Comparison of ENCODE assay signal across 8 cellular contexts in genomic region chr20:47785321-47785899, GRCh38. TPM values are rescaled to one million over a fixed set of nuclear protein-coding genes. Genes with fewer than 3 reads are reported as not detected.
DNase-seq lines count a peak whose midpoint lies in the region; ATAC-seq lines count a peak whose summit lies in the region.

SULF2 (minus strand) TSS chr20:47785481; CDS start chr20:47757363, 28,118 bp downstream.

- peak within 1 kb of the TSS; percentile 72 for H3K4me3 Mint-ChIP-seq in activated T-cell treated with anti-CD3 and anti-CD28 coated beads, Interleukin-2, amount 50 U/mL, for 4 hours

- H3K4me3 ChIP-seq in iPS-20b (ENCODE audit: low read length) (peak within 1 kb of the TSS; percentile 91), skeletal muscle tissue (ENCODE audit: low read length in 3 of 3) (peak within 1 kb of the TSS; percentile 77 to 78 (median 78))

- H3K4me1 ChIP-seq in iPS-20b (ENCODE audit: insufficient read depth, low read length) (peaks cover 15% of the 10 kb centered on the region), skeletal muscle tissue (ENCODE audit: control insufficient read depth in 3 of 3, insufficient read depth in 3 of 3, low read length in 3 of 3) (peaks cover 17 to 33% (median 22%) of the 10 kb centered on the region in 3 donors)

- H3K27ac ChIP-seq in iPS-20b (ENCODE audit: low read length): no peak within 1 kb of the TSS
- peak within 1 kb of the TSS; percentile 64 for H3K27ac ChIP-seq in skeletal muscle tissue (ENCODE audit: low read depth, low read length)

- H3K4me1 Mint-ChIP-seq in activated T-cell treated with anti-CD3 and anti-CD28 coated beads, Interleukin-2, amount 50 U/mL, for 4 hours (ENCODE audit: low read depth): peaks cover 17% of the 10 kb centered on the region

- ATAC-seq in activated T-cell treated with anti-CD3 and anti-CD28 coated beads, Interleukin-2, amount 50 U/mL, for 4 hours: peak; percentile 43 to 65
- ATAC-seq in GM18858 (IDR thresholded peaks at IDR 0.05; ENCODE audit: unreplicated experiment): no peak
- no peak for ATAC-seq in GM18907 (IDR thresholded peaks at IDR 0.05; ENCODE audit: unreplicated experiment)

- H3K9me3 Mint-ChIP-seq in activated T-cell treated with anti-CD3 and anti-CD28 coated beads, Interleukin-2, amount 50 U/mL, for 4 hours: no peaks in the 10 kb centered on the region

- no peak for DNase-seq in activated T-cell treated with anti-CD3 and anti-CD28 coated beads, Interleukin-2, amount 50 U/mL, for 4 hours
- no peak for DNase-seq in activated T-cell treated with anti-CD3 and anti-CD28 coated beads, Interleukin-2, amount 50 U/mL, for 1 hour
- DNase-seq in astrocyte of the hippocampus (ENCODE audit: low read depth, low spot score): peak; percentile 74
- DNase-seq in RKO (ENCODE audit: low spot score): no peak

- peaks cover 59% of the 10 kb centered on the region for H3K27me3 Mint-ChIP-seq in activated T-cell treated with anti-CD3 and anti-CD28 coated beads, Interleukin-2, amount 50 U/mL, for 4 hours (ENCODE audit: low read depth)

- no peaks in the 10 kb centered on the region for H3K36me3 ChIP-seq in iPS-20b (ENCODE audit: insufficient read depth, low read depth, low read length)
- H3K36me3 ChIP-seq in skeletal muscle tissue (ENCODE audit: control insufficient read depth in 3 of 3, insufficient read depth in 3 of 3, low read length in 3 of 3): no peaks in the 10 kb centered on the region

- H3K27me3 ChIP-seq in iPS-20b (ENCODE audit: insufficient read depth, low read length) (peaks cover 42% of the 10 kb centered on the region), skeletal muscle tissue (ENCODE audit: control insufficient read depth in 3 of 3, insufficient read depth in 3 of 3, low read length in 3 of 3) (peaks cover 30 to 40% (median 38%) of the 10 kb centered on the region in 3 donors)

- H3K9ac ChIP-seq in iPS-20b (ENCODE audit: low read depth, low read length) (peak within 1 kb of the TSS; percentile 72; the same call in 1 of the 2 replicates), skeletal muscle tissue (ENCODE audit: low read depth in 1 of 3, low read length in 3 of 3) (peak within 1 kb of the TSS; percentile 58 to 74 (median 70))

- no peaks in the 10 kb centered on the region for H3K36me3 Mint-ChIP-seq in activated T-cell treated with anti-CD3 and anti-CD28 coated beads, Interleukin-2, amount 50 U/mL, for 4 hours (ENCODE audit: insufficient read depth)

- H3K9me3 ChIP-seq in iPS-20b (ENCODE audit: insufficient read depth, low read depth, low read length) (no peaks in the 10 kb centered on the region), skeletal muscle tissue (ENCODE audit: control insufficient read depth in 3 of 3, low read length in 3 of 3) (no peaks in the 10 kb centered on the region)

RNA-seq across cellular contexts. Expression of gene SULF2, which starts in this region (rescaled TPM):
- 1 to 10 TPM in 1 of 3 donors, under 1 TPM in 2; 0.66 to 1.2 (median 0.79) TPM for total RNA-seq in activated T-cell treated with anti-CD3 and anti-CD28 coated beads, Interleukin-2, amount 50 U/mL, for 4 hours
- 32.9 TPM for total RNA-seq in skeletal muscle tissue

Comparison
In these comparisons a context has a peak if more than half of its experiments do, and no peak if none do; other contexts are left out.
1. RNA of gene SULF2 (total RNA-seq): 32.9 TPM in skeletal muscle tissue (single experiment); 0.66 to 1.2 TPM in activated T-cell treated with anti-CD3 and anti-CD28 coated beads, Interleukin-2, amount 50 U/mL, for 4 hours; every median in the first group is over 10 times any median in the second.
2. ATAC-seq: peak in activated T-cell treated with anti-CD3 and anti-CD28 coated beads, Interleukin-2, amount 50 U/mL, for 4 hours (2 of 2); none in GM18858 (single experiment) and GM18907 (single experiment).